In the genomic region with DNA sequence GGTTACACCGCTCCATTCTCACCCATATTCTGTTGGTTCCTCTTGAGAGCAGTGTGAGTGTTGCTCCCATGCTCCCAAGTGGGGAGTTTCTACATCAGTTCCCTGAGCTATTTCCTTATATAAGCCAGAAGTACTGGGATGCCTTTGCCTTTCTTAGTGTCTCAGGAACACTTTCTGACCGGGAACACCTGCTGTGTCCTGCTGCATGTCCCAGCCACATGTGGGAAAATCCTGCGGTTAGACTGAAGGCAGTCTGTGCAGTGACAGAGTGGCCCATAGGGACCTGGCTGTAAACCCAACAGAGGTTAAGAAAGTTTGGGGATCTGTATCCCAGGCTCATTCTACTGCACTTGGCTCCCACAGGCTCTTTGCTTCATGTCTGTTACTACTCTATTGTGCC, we compare ENCODE assay signal across 1 cellular context.
TF ChIP-seq lines count a peak whose summit lies in the region.

No MANE protein-coding gene starts in this region.

TF ChIP-seq in GM23338, 12 proteins besides CTCF, POLR2A, EP300 and RAD21 (continued from another document):
- TF ChIP-seq REST (IDR thresholded peaks at IDR 0.05; ENCODE audit: unreplicated experiment) (no peak), EZH2 (IDR thresholded peaks at IDR 0.05; ENCODE audit: low read depth, unreplicated experiment) (no peak), ZNF462 (CRISPR knock-in tag; IDR thresholded peaks at IDR 0.05) (no peak), ZNF331 (CRISPR knock-in tag; IDR thresholded peaks at IDR 0.05; ENCODE audit: low read depth) (no peak), EZH2phosphoT487 (IDR thresholded peaks at IDR 0.05; ENCODE audit: unreplicated experiment) (no peak), POLR2AphosphoS5 (IDR thresholded peaks at IDR 0.05; ENCODE audit: low read depth) (no peak)
